ENCODE assay signal across 14 cellular contexts in the genomic region with DNA sequence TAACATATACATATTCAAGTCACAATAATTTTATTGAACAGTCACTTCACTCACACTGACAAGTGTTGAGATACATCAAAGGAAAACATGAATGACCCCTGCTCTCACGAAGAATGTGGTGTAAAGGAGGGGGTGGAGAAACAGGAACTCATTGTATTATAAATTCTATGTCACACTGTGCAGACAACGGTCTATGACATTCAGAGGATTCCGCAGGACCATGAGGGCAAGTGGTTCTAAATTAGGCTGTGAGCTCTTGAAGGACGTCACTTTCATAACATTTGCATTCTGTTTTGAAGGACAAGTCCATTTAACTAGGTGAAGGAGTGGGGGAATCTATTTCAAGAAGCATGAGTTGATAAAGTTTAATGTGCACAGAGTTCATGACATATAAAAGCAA.
"Had no signal": no experiment of that assay in that cellular context is flagged by ENCODE, and none has a peak within 500 bp of the region (broad histone marks: within the 10 kb centered on the region; RNA-seq: fewer than 3 reads in every experiment).

No MANE protein-coding gene starts in this region.

- H3K36me3 ChIP-seq: prostate gland, SJSA1, tibial nerve had no signal

- H3K9me3 ChIP-seq: prostate gland, SJSA1, tibial nerve had no signal

- DNase-seq: activated B cell treated with CpG ODN at 0.5 μM for 24 hours; activated CD4-positive, alpha-beta T cell treated with anti-CD3 and anti-CD28 coated beads, Interleukin-2, amount 10 ng/mL, durations not matched to agents 24 days and 14 days; activated naive CD4-positive, alpha-beta T cell treated with Interleukin-2 at 50 U/mL for 16 hours; effector memory CD8-positive, alpha-beta T cell; hippocampal formation; kidney glomerular epithelial cell; natural killer cell; occipital lobe; stimulated activated CD4-positive, alpha-beta T cell treated with anti-CD3 and anti-CD28 coated beads, Interleukin-12 subunit alpha, Interleukin-12 subunit beta, amount 100 ng/mL, for 4 hours; stimulated activated CD8-positive, alpha-beta memory T cell treated with anti-CD3 and anti-CD28 coated beads, Interleukin-4, amount 100 ng/mL, for 48 hours; T-helper 9 cell had no signal

- H3K27ac ChIP-seq: prostate gland, SJSA1, tibial nerve had no signal

- H3K4me1 ChIP-seq: prostate gland, SJSA1, tibial nerve had no signal

- H3K27me3 ChIP-seq: SJSA1, tibial nerve had no signal

- H3K4me3 ChIP-seq: prostate gland, SJSA1, tibial nerve had no signal
